In the genomic region with DNA sequence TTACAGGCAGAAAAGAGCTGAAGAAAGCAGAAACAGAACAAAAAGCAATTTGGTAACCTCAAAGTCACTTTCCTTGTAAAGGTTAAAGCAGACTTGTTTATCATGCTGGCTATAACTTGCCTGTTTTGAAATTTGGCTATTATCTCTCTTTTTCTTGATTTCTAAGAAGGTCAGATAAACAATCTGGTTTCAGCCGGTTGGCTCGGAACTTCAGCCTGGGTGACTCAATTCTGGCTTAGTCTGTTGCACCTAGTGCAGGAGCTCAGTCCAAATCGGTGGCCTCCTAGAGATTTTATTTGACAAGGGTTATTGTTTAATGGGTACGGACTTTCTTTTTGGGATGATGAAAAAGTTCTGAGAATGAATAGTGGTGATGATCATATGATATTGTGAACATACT, we compare ENCODE assay signal across 7 cellular contexts.
"Had no signal": no experiment of that assay in that cellular context is flagged by ENCODE, and none has a peak within 500 bp of the region (broad histone marks: within the 10 kb centered on the region; RNA-seq: fewer than 3 reads in every experiment).

No MANE protein-coding gene starts in this region.

- H3K36me3 ChIP-seq: HAP-1 had no signal

- ATAC-seq: HCT116 had no signal

- H3K4me1 ChIP-seq: HAP-1 had no signal

- H3K9me3 ChIP-seq: HAP-1 had no signal

- H3K27ac ChIP-seq: GM23248 had no signal

- H3K4me3 ChIP-seq: GM23248, HAP-1 had no signal

- DNase-seq: GM23248, GOT3, H7, HFFc6, KBM-7 had no signal
